Comparison of ENCODE assay signal across 1 cellular context in genomic region chr17:48056879-48057278, GRCh38.
TF ChIP-seq lines count a peak whose summit lies in the region.

No MANE protein-coding gene starts in this region.

TF ChIP-seq in GM12878, 131 proteins besides CTCF, POLR2A, EP300 and RAD21:
- TF ChIP-seq BCL3 (IDR thresholded peaks at IDR 0.05; ENCODE audit: borderline replicate concordance, insufficient read depth, low read depth, low read length, poor library complexity, severe bottlenecking), result no peak
